Comparison of ENCODE assay signal across 1 cellular context in genomic region chr10:100535715-100536353, GRCh38.
TF ChIP-seq lines count a peak whose summit lies in the region.

Gene HIF1AN (plus strand): TSS chr10:100535943. CDS start chr10:100535959, 16 bp downstream.

TF ChIP-seq in SK-N-SH, 30 proteins besides CTCF, POLR2A, EP300 and RAD21 (continued from another document):
- TF ChIP-seq REST (IDR thresholded peaks at IDR 0.05; ENCODE audit: low read depth, low read length) (no peak), SMC3 (IDR thresholded peaks at IDR 0.05; ENCODE audit: low read depth, low read length) (peak; percentile 34; the same call in 1 of the 2 replicates), RFX5 (IDR thresholded peaks at IDR 0.05; ENCODE audit: low read length) (peak; percentile 69), ELF1 (IDR thresholded peaks at IDR 0.05) (peak; percentile 70)
